ENCODE assay signal across 6 cellular contexts in genomic region chr20:41992481-41992880, GRCh38.
"Had no signal": no experiment of that assay in that cellular context is flagged by ENCODE, and none has a peak within 500 bp of the region (broad histone marks: within the 10 kb centered on the region; RNA-seq: fewer than 3 reads in every experiment).

No MANE protein-coding gene starts in this region.

- H3K27ac ChIP-seq: HL-60 had no signal

- H3K4me3 ChIP-seq: GM23338 had no signal

- DNase-seq: H9, HCEC 1CT, KBM-7 had no signal

- ATAC-seq: GM23338, HepG2 had no signal
